Comparison of ENCODE assay signal across 22 cellular contexts in the genomic region with DNA sequence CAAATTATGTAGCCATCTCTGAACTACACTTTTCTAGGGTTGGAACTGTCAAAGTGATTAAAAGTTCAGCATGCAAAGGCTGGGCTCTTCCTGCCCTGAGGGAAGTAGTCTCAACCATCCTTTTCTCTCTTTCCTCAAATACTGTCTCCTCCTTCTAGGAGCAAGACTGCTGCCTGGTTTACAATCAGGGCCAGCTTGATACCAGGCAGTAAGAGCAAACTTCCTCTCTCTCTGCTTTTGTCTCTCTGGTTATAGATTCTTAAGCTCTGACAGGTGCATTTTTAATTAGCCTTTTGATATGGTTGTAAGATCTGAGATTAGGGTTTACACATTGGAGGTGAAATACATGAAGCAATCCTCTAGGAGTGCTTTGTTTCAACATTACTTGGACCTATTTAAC.
"Had no signal": no experiment of that assay in that cellular context is flagged by ENCODE, and none has a peak within 500 bp of the region (broad histone marks: within the 10 kb centered on the region; RNA-seq: fewer than 3 reads in every experiment).

No MANE protein-coding gene starts in this region.

- H3K36me3 Mint-ChIP-seq: T-cell had no signal

- H3K4me3 ChIP-seq: MG63 had no signal

- H3K27me3 Mint-ChIP-seq: T-cell had no signal

- H3K9ac ChIP-seq: SK-N-SH had no signal

- H3K27me3 ChIP-seq: MG63 had no signal

- H3K9me3 ChIP-seq: MG63, SK-N-SH had no signal

- H3K27ac Mint-ChIP-seq: T-cell had no signal

- H3K27ac ChIP-seq: HL-60 had no signal

- H3K4me3 Mint-ChIP-seq: T-cell had no signal

- H3K4me1 Mint-ChIP-seq: T-cell had no signal

- FAIRE-seq: HepG2, RCC 7860 had no signal

- DNase-seq: IMR-90, Karpas-422, KG1, MG63, NCI-H1105, NCI-H1417, NCI-H1436 treated with DMSO at 0.1 percent for 48 hours, NCI-H1694, NCI-H187 treated with DMSO at 0.1 percent for 48 hours, NCI-H2029 treated with DMSO at 0.1 percent for 48 hours, NCI-H2171 treated with DMSO at 0.1 percent for 48 hours, NCI-H524, NCI-H526 treated with DMSO at 0.1 percent for 48 hours, NCI-H774, RPMI8226, SHP77, SK-N-SH, SW 1271, T-cell had no signal

- H3K4me2 ChIP-seq: SK-N-SH had no signal

- H3K36me3 ChIP-seq: MG63 had no signal
